In genomic region chr6:31737315-31738047, GRCh38 we compare ENCODE assay signal across 8 cellular contexts. TPM values are rescaled to one million over a fixed set of nuclear protein-coding genes. Genes with fewer than 3 reads are reported as not detected.
DNase-seq lines count a peak whose midpoint lies in the region; ATAC-seq and TF ChIP-seq lines count a peak whose summit lies in the region.

No MANE protein-coding gene starts in this region.

- H3K4me3 ChIP-seq in A673 (ENCODE audit: low read depth, low read length, poor library complexity, severe bottlenecking) (peak overlapping the region; percentile 12), SJSA1 (no peak overlapping the region), esophagus (ENCODE audit: low read depth in 1 of 2, low read length in 2 of 2) (peak overlapping the region in 1 of 2 donors; percentile 15), retinal pigment epithelial cell (ENCODE audit: low read length) (peak overlapping the region; percentile 1)

- DNase-seq in A673 (ENCODE audit: low spot score) (peak; percentile 40), HK-2 (ENCODE audit: unreplicated experiment) (peak; percentile 34), SJSA1 (ENCODE audit: low read depth in 1 of 2, low spot score in 2 of 2) (no peak), retinal pigment epithelial cell (ENCODE audit: low read depth) (no peak), D341Med (ENCODE audit: low spot score) (no peak), GM13977 (ENCODE audit: low spot score) (no peak)

- H3K4me1 ChIP-seq in A673 (ENCODE audit: insufficient read depth, low read length, poor library complexity, severe bottlenecking) (peaks cover 43% of the 10 kb centered on the region), SJSA1 (replicated peaks) (peaks cover 48% of the 10 kb centered on the region), esophagus (ENCODE audit: control insufficient read depth in 2 of 2, insufficient read depth in 2 of 2, low read length in 1 of 2) (peaks cover 3 to 17% of the 10 kb centered on the region in 2 donors)

- intact Hi-C loops in A673 (cut with micrococcal nuclease; ENCODE audit: unreplicated experiment), result loop anchor here (1.0 to 10.0 kb wide), 4 partner anchors 55 to 193 kb away; partner anchors contain the start of genes ATP6V1G2, DDX39B, GPANK1 and NFKBIL1

- H3K27ac ChIP-seq in A673 (ENCODE audit: low read depth, low read length, poor library complexity, severe bottlenecking) (peak overlapping the region; percentile 95), SJSA1 (peak overlapping the region; percentile 94), esophagus (ENCODE audit: low read depth in 2 of 2, low read length in 1 of 2) (peak overlapping the region; percentile 96 to 98)

- no peak for ATAC-seq in HG03135 (IDR thresholded peaks at IDR 0.05; ENCODE audit: unreplicated experiment)

- no TSS peak for BruUV-seq in A673 (replicated peaks; lab: Mats Ljungman, UMichigan)

- peaks cover 33% of the 10 kb centered on the region for H3K36me3 ChIP-seq in A673 (ENCODE audit: insufficient read depth, low read length, poor library complexity, severe bottlenecking)
- peaks cover 52% of the 10 kb centered on the region for H3K36me3 ChIP-seq in SJSA1
- H3K36me3 ChIP-seq in esophagus (ENCODE audit: control insufficient read depth in 2 of 2, insufficient read depth in 2 of 2, low read length in 1 of 2), result peaks cover 10 to 12% of the 10 kb centered on the region in 2 donors

- POLR2A ChIA-PET in A673 (lab: Charles Lee; ENCODE audit: low non-redundant PET), result no interaction called here

- CTCF ChIA-PET in A673 (lab: Charles Lee), result no interaction called here

- no peaks in the 10 kb centered on the region for H3K9me3 ChIP-seq in A673 (ENCODE audit: low read depth, low read length, poor library complexity, severe bottlenecking)
- no peaks in the 10 kb centered on the region for H3K9me3 ChIP-seq in SJSA1 (replicated peaks)
- H3K9me3 ChIP-seq in esophagus (ENCODE audit: control insufficient read depth in 2 of 2, insufficient read depth in 1 of 2, low read depth in 1 of 2, low read length in 1 of 2), result no peaks in the 10 kb centered on the region

- 42 to 52% methylated on average over 7 of the region's 7 CpGs for WGBS in esophagus, 2 donors

- in situ Hi-C loops in GM13977 (cut with MboI; ENCODE audit: low pct_unique_long_range_greater_than_20kb, low sequenced_read_pairs, unreplicated experiment), result no loop called here

- TF ChIP-seq CTCF in A673 (conservative IDR thresholded peaks at IDR 0.05; ENCODE audit: low read depth, low read length), result no peak
- TF ChIP-seq CTCF in retinal pigment epithelial cell (conservative IDR thresholded peaks at IDR 0.05; ENCODE audit: low read depth, low read length), result no peak
- TF ChIP-seq CTCF in GM13977 (IDR thresholded peaks at IDR 0.05; ENCODE audit: extremely low read depth, insufficient read depth, missing control alignments), result no peak

- H3K27me3 ChIP-seq in A673 (replicated peaks; ENCODE audit: insufficient read depth, low read depth, low read length, poor library complexity) (no peaks in the 10 kb centered on the region), SJSA1 (replicated peaks) (no peaks in the 10 kb centered on the region), esophagus (ENCODE audit: control insufficient read depth in 1 of 2, insufficient read depth in 2 of 2, low read length in 2 of 2) (no peaks in the 10 kb centered on the region)

RNA-seq across cellular contexts. Expression of gene CLIC1, which starts 1.2 kb away (rescaled TPM):
- total RNA-seq in A673 (2021), result 371 and 431 TPM in 2 replicates
- 1,071 and 1,205 TPM in 2 replicates for total RNA-seq in SJSA1 (2014; rRNA removed; shearing (Covaris generic))
- 100 to 1,000 TPM; 258 to 412 TPM for polyA plus RNA-seq in esophagus

RNA-seq across cellular contexts. Expression of gene MSH5, which starts 2.3 kb away (rescaled TPM):
- total RNA-seq in A673 (2021), result 76.4 and 102 TPM in 2 replicates
- total RNA-seq in SJSA1 (2014; rRNA removed; shearing (Covaris generic)), result 3.9 and 16.7 TPM in 2 replicates
- 10 to 100 TPM in 1 of 2 donors, 1 to 10 TPM in 1; 6.3 to 15.8 TPM for polyA plus RNA-seq in esophagus

RNA-seq across cellular contexts. Expression of gene DDAH2, which starts 8.4 kb away (rescaled TPM):
- 68.2 and 86.7 TPM in 2 replicates for total RNA-seq in A673 (2021)
- total RNA-seq in SJSA1 (2014; rRNA removed; shearing (Covaris generic)), result 80.0 and 128 TPM in 2 replicates
- 10 to 100 TPM; 46.5 to 73.3 TPM for polyA plus RNA-seq in esophagus

RNA-seq across cellular contexts. Expression of gene MPIG6B, which starts 14.3 kb away (rescaled TPM):
- total RNA-seq in A673 (2021), result not detected in 2 replicates
- not detected in 2 replicates for total RNA-seq in SJSA1 (2014; rRNA removed; shearing (Covaris generic))
- polyA plus RNA-seq in esophagus, result under 1 TPM; 0.49 to 0.88 TPM

RNA-seq across cellular contexts. Expression of gene LY6G6C, which starts 15.9 kb away (rescaled TPM):
- 0.42 and 0.80 TPM in 2 replicates for total RNA-seq in A673 (2021)
- not detected in 2 replicates for total RNA-seq in SJSA1 (2014; rRNA removed; shearing (Covaris generic))
- polyA plus RNA-seq in esophagus, result 10 to 100 TPM; 17.2 to 21.9 TPM

Comparison
In these comparisons a context has a peak if more than half of its experiments do, and no peak if none do; other contexts are left out.
1. DNase-seq: peak in A673 (single experiment) and HK-2 (single experiment); none in SJSA1 (0 of 2), retinal pigment epithelial cell (single experiment), D341Med (single experiment) and GM13977 (single experiment).
2. Peak in every context shown above with its lines, with median percentiles within 50 percentile points of each other: H3K27ac ChIP-seq.